ENCODE assay signal across 23 cellular contexts in genomic region chr2:695111-695510, GRCh38. TPM values are rescaled to one million over a fixed set of nuclear protein-coding genes. Genes with fewer than 3 reads are reported as not detected.
DNase-seq lines count a peak whose midpoint lies in the region; FAIRE-seq and TF ChIP-seq lines count a peak whose summit lies in the region.
"Had no signal": no experiment of that assay in that cellular context is flagged by ENCODE, and none has a peak within 500 bp of the region (broad histone marks: within the 10 kb centered on the region; RNA-seq: fewer than 3 reads in every experiment).

No MANE protein-coding gene starts in this region.

- peak; percentile 18 for FAIRE-seq in bronchial epithelial cell (lab: Jason Lieb, UNC)
- FAIRE-seq: HepG2 had no signal

- DNase-seq in NCI-H1105 treated with DMSO at 0.1 percent for 48 hours (lab: John Stamatoyannopoulos, UW) (peak; percentile 18), NCI-H1105 (lab: John Stamatoyannopoulos, UW) (no peak), G401 (ENCODE audit: low spot score) (peak; percentile 31), bronchial epithelial cell (ENCODE audit: low read depth) (no peak), pons (ENCODE audit: low spot score) (peak; percentile 35), GM19240 (ENCODE audit: insufficient read length, low spot score) (no peak), H7 (no peak)
- no peak for DNase-seq in CD4-positive, alpha-beta memory T cell
- DNase-seq: activated CD4-positive, alpha-beta T cell treated with anti-CD3 and anti-CD28 coated beads, Interleukin-2, amount 10 ng/mL, durations not matched to agents 7 days and 5 days; activated gamma-delta T cell treated with Interleukin-2 at 50 U/mL for 16 hours; amniotic stem cell; DMS53; effector CD8-positive, alpha-beta T cell; GM23248; heart left ventricle; naive thymus-derived CD8-positive, alpha-beta T cell; NCI-H187 treated with DMSO at 0.1 percent for 48 hours; NCI-H82; SK-N-SH had no signal

- H3K27me3 ChIP-seq in bronchial epithelial cell (ENCODE audit: control insufficient read depth, insufficient read depth, low read length) (no peaks in the 10 kb centered on the region), H7 (ENCODE audit: control insufficient read depth, insufficient read depth, low read length) (no peaks in the 10 kb centered on the region)
- peaks cover 4% of the 10 kb centered on the region for H3K27me3 ChIP-seq in CD4-positive, alpha-beta memory T cell (ENCODE audit: insufficient read depth, low read length)
- H3K27me3 ChIP-seq: heart left ventricle had no signal

- intact Hi-C loops in CD4-positive, alpha-beta memory T cell (cut with micrococcal nuclease) = no loop called here

- no peaks in the 10 kb centered on the region for H3K4me1 ChIP-seq in CD4-positive, alpha-beta memory T cell (ENCODE audit: insufficient read depth, low read length)
- H3K4me1 ChIP-seq: prostate gland had no signal

- no peak overlapping the region for H3K4me3 Mint-ChIP-seq in CD4-positive, alpha-beta memory T cell
- H3K4me3 Mint-ChIP-seq: activated CD4-positive, alpha-beta T cell treated with anti-CD3 and anti-CD28 coated beads, Interleukin-2, amount 10 ng/mL, durations not matched to agents 7 days and 5 days; CD14-positive monocyte; naive thymus-derived CD8-positive, alpha-beta T cell had no signal

- no peak for TF ChIP-seq CTCF in bronchial epithelial cell (IDR thresholded peaks at IDR 0.05; ENCODE audit: insufficient read depth, low read length, severe bottlenecking)

- H3K4me1 Mint-ChIP-seq in CD4-positive, alpha-beta memory T cell = no peaks in the 10 kb centered on the region
- H3K4me1 Mint-ChIP-seq: activated CD4-positive, alpha-beta T cell treated with anti-CD3 and anti-CD28 coated beads, Interleukin-2, amount 10 ng/mL, durations not matched to agents 7 days and 5 days; CD14-positive monocyte had no signal

- H3K36me3 Mint-ChIP-seq in CD4-positive, alpha-beta memory T cell = no peaks in the 10 kb centered on the region
- H3K36me3 Mint-ChIP-seq: CD14-positive monocyte; naive thymus-derived CD8-positive, alpha-beta T cell had no signal

- H3K9me3 ChIP-seq in CD4-positive, alpha-beta memory T cell (ENCODE audit: control insufficient read depth in 1 of 2, low read length in 2 of 2) = no peaks in the 10 kb centered on the region
- H3K9me3 ChIP-seq: prostate gland, SK-N-SH had no signal

- POLR2A ChIA-PET in CD4-positive, alpha-beta memory T cell (lab: Charles Lee; ENCODE audit: partially characterized antibody) = no interaction called here

- H3K9me3 Mint-ChIP-seq in CD4-positive, alpha-beta memory T cell = peaks cover 0 to 12% (median 4%) of the 10 kb centered on the region in 8 donors

- no peak overlapping the region for H3K27ac ChIP-seq in CD4-positive, alpha-beta memory T cell (ENCODE audit: low read depth, low read length)
- H3K27ac ChIP-seq: GM23248, heart left ventricle, prostate gland had no signal

- CTCF ChIA-PET in CD4-positive, alpha-beta memory T cell (lab: Charles Lee; ENCODE audit: partially characterized antibody) = no interaction called here

- H3K4me3 ChIP-seq in bronchial epithelial cell (ENCODE audit: low read depth, low read length) (no peak overlapping the region), H7 (ENCODE audit: insufficient read depth, low read depth, low read length) (no peak overlapping the region)
- no peak overlapping the region for H3K4me3 ChIP-seq in CD4-positive, alpha-beta memory T cell (ENCODE audit: low read length in 2 of 2)
- H3K4me3 ChIP-seq: GM23248, heart left ventricle, lung, prostate gland had no signal

- peaks cover 2 to 10% of the 10 kb centered on the region in 2 donors for H3K27me3 Mint-ChIP-seq in CD4-positive, alpha-beta memory T cell

- H3K27ac Mint-ChIP-seq in CD4-positive, alpha-beta memory T cell = no peak overlapping the region
- H3K27ac Mint-ChIP-seq: activated CD4-positive, alpha-beta T cell treated with anti-CD3 and anti-CD28 coated beads, Interleukin-2, amount 10 ng/mL, durations not matched to agents 7 days and 5 days; CD14-positive monocyte; naive thymus-derived CD8-positive, alpha-beta T cell had no signal

- in situ Hi-C loops in G401 (cut with HindIII; ENCODE audit: low sequenced_read_pairs) = no loop called here

- H3K36me3 ChIP-seq in bronchial epithelial cell (ENCODE audit: control insufficient read depth, insufficient read depth, low read length) (no peaks in the 10 kb centered on the region), H7 (replicated peaks; ENCODE audit: control insufficient read depth, insufficient read depth, low read length) (no peaks in the 10 kb centered on the region)
- H3K36me3 ChIP-seq in CD4-positive, alpha-beta memory T cell (ENCODE audit: insufficient read depth, low read length) = no peaks in the 10 kb centered on the region
- H3K36me3 ChIP-seq: heart left ventricle, prostate gland had no signal

RNA-seq across cellular contexts. Expression of gene TMEM18, which starts 17.9 kb away (rescaled TPM):
- 18.1 and 39.4 TPM in 2 replicates for total RNA-seq in G401 (2014; rRNA removed; shearing (Covaris generic))
- 19.5 and 30.5 TPM in 2 replicates for total RNA-seq in bronchial epithelial cell
- 18.8 and 23.9 TPM in 2 replicates for total RNA-seq in H7 (2014; rRNA removed; shearing (Covaris generic))
- 10 to 100 TPM; 26.2 to 28.1 TPM for total RNA-seq in CD4-positive, alpha-beta memory T cell
- polyA plus RNA-seq in CD4-positive, alpha-beta memory T cell = 10 to 100 TPM; 20.0 to 23.5 TPM

Comparison
In these comparisons a context has a peak if more than half of its experiments do, and no peak if none do; other contexts are left out.
1. DNase-seq: peak in NCI-H1105 treated with DMSO at 0.1 percent for 48 hours (single experiment), G401 (single experiment) and pons (single experiment); none in NCI-H1105 (single experiment), bronchial epithelial cell (single experiment), GM19240 (single experiment), H7 (single experiment) and CD4-positive, alpha-beta memory T cell (0 of 5).